In the genomic region with DNA sequence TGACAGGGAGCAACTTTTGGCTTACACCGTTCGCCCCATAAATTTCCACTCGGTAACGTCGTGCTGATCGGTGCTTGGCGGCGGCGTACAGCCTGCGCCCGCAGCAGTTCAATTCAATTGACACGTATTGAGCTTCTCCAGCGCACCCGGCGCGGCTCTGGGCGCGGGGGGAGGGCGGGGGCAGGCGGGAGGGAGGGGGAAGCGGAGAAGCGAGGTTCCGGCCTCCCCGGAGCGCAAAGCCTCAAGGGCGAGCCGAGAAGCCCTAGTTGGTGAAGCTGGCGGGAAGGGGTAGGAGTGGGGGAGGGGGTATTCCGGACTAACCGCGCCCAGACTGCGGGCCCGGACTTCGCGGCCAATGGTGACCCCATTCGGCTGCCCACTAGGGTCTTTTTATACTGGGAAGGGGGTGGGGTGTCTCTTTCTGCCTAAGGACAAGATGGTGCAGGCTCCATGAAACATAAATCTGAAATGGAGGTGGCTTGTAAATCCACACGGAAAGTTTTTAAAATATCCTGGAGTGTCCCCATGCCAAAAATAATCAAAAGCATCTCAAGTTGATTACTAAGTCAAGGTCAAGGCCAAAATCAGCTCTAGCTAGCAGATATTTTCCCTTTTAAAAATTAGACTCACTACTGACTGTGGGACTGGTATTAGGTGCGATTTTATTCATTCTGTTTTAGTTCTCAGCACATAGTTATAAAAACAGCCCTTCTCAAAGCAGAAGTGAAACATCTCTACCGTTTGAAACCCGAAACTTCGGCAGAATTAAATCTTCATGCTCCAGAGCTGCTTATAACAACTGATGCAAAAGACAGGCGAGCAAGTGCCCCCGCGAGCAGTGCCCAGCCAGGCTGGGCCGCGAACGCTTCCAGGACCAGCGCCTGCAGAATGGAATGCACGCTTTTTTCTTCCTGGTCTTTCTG, we compare ENCODE assay signal across 1 cellular context.
TF ChIP-seq lines count a peak whose summit lies in the region.

No MANE protein-coding gene starts in this region.

TF ChIP-seq in HEK293, 187 proteins besides CTCF, POLR2A, EP300 and RAD21 (continued from another document):
- TF ChIP-seq ZEB2 (tag by site-specific recombination; IDR thresholded peaks at IDR 0.05) (0 out of 2 replicates have a peak, but pooled peaks have one; percentile 9), SP2 (tag by site-specific recombination; IDR thresholded peaks at IDR 0.05) (peak; percentile 20; the same call in 1 of the 2 replicates), ZNF223 (tag by site-specific recombination; IDR thresholded peaks at IDR 0.05) (peak; percentile 74; the same call in 1 of the 2 replicates), PRDM6 (tag by site-specific recombination; IDR thresholded peaks at IDR 0.05) (peak; percentile 44), ZNF521 (tag by site-specific recombination; IDR thresholded peaks at IDR 0.05) (no peak), GLIS1 (tag by site-specific recombination; IDR thresholded peaks at IDR 0.05) (peak; percentile 36; the same call in 1 of the 2 replicates)
